11 cellular contexts compared by ENCODE assay signal in the genomic region with DNA sequence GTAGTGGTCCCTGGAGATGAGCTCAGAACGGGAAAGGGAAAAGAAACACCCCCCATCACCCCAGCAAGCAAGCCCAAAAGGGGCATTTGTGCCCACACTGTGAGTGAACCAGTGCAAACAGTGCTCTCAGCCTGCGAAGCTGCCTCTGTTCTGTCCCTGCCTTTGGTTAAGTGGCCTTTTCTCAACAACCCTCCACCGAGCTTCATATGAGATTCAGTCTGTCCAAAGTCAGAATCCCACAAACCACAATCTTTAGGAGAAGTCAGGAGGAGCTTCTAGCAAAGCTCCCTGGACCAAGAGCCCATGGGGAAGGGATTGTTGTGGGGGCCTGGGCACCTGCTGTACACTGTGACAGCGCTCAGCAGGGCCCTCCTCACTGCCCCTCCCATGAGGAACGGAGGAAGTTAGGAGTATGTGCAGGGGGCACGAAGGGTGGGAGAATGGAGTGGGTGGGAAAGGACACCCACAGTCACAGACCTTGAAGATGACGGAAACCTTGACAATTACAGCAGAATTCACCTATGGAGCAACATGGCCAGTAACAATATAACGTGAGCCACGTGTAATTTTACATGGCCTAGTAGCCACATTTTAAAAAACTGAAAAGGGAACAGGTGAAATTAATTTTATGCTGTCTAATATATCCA.
A peak's percentile ranks its signal among the peaks of the same experiment; 100 is the strongest.
DNase-seq lines count a peak whose midpoint lies in the region; ATAC-seq and TF ChIP-seq lines count a peak whose summit lies in the region.
"Had no signal": no experiment of that assay in that cellular context is flagged by ENCODE, and none has a peak within 500 bp of the region (broad histone marks: within the 10 kb centered on the region; RNA-seq: fewer than 3 reads in every experiment).

No MANE protein-coding gene starts in this region.

- peaks cover 50% of the 10 kb centered on the region for H3K4me1 Mint-ChIP-seq in activated CD4-positive, alpha-beta T cell treated with anti-CD3 and anti-CD28 coated beads, Interleukin-2, amount 10 ng/mL, durations not matched to agents 24 days and 14 days
- H3K4me1 Mint-ChIP-seq in WTC11 = peaks cover 77% of the 10 kb centered on the region
- peaks cover 86 to 98% of the 10 kb centered on the region in 2 donors for H3K4me1 Mint-ChIP-seq in immature natural killer cell
- peaks cover 73% of the 10 kb centered on the region for H3K4me1 Mint-ChIP-seq in stimulated activated naive CD8-positive, alpha-beta T cell treated with anti-CD3 and anti-CD28 coated beads, Interleukin-15, Interleukin-2, amounts not matched to agents 100 ng/mL and 50 ng/mL, for 24 hours (ENCODE audit: low read depth)

- peaks cover 3% of the 10 kb centered on the region for H3K36me3 Mint-ChIP-seq in activated CD4-positive, alpha-beta T cell treated with anti-CD3 and anti-CD28 coated beads, Interleukin-2, amount 10 ng/mL, durations not matched to agents 24 days and 14 days (ENCODE audit: low read depth)
- H3K36me3 Mint-ChIP-seq in WTC11 (no peaks in the 10 kb centered on the region), immature natural killer cell (peaks cover 9 to 20% (median 10%) of the 10 kb centered on the region in 3 donors)
- peaks cover 4% of the 10 kb centered on the region for H3K36me3 Mint-ChIP-seq in stimulated activated naive CD8-positive, alpha-beta T cell treated with anti-CD3 and anti-CD28 coated beads, Interleukin-15, Interleukin-2, amounts not matched to agents 100 ng/mL and 50 ng/mL, for 24 hours (ENCODE audit: low read depth)

- no peak for DNase-seq in activated CD4-positive, alpha-beta T cell treated with anti-CD3 and anti-CD28 coated beads, Interleukin-2, amount 10 ng/mL, durations not matched to agents 24 days and 14 days
- no peak for DNase-seq in activated CD4-positive, alpha-beta T cell treated with anti-CD3 and anti-CD28 coated beads for 48 hours
- DNase-seq in WTC11 (ENCODE audit: low spot score) (peak; percentile 5), immature natural killer cell (no peak), cerebellar cortex (ENCODE audit: low spot score) (no peak), GF-D8 (lab: John Stamatoyannopoulos, UW) (no peak)
- DNase-seq: DMS79, NCI-H2081 had no signal

- no peaks in the 10 kb centered on the region for H3K27me3 Mint-ChIP-seq in activated CD4-positive, alpha-beta T cell treated with anti-CD3 and anti-CD28 coated beads, Interleukin-2, amount 10 ng/mL, durations not matched to agents 24 days and 14 days
- peaks cover 4% of the 10 kb centered on the region; the same call in 1 of the 2 replicates for H3K27me3 Mint-ChIP-seq in WTC11 (ENCODE audit: low read depth)
- H3K27me3 Mint-ChIP-seq in immature natural killer cell (ENCODE audit: low read depth in 3 of 3) = peaks cover 4 to 15% (median 13%) of the 10 kb centered on the region in 3 donors
- no peaks in the 10 kb centered on the region for H3K27me3 Mint-ChIP-seq in stimulated activated naive CD8-positive, alpha-beta T cell treated with anti-CD3 and anti-CD28 coated beads, Interleukin-15, Interleukin-2, amounts not matched to agents 100 ng/mL and 50 ng/mL, for 24 hours

- no peaks in the 10 kb centered on the region for H3K9me3 Mint-ChIP-seq in activated CD4-positive, alpha-beta T cell treated with anti-CD3 and anti-CD28 coated beads, Interleukin-2, amount 10 ng/mL, durations not matched to agents 24 days and 14 days
- H3K9me3 Mint-ChIP-seq in WTC11 (no peaks in the 10 kb centered on the region), immature natural killer cell (no peaks in the 10 kb centered on the region)
- H3K9me3 Mint-ChIP-seq in stimulated activated naive CD8-positive, alpha-beta T cell treated with anti-CD3 and anti-CD28 coated beads, Interleukin-15, Interleukin-2, amounts not matched to agents 100 ng/mL and 50 ng/mL, for 24 hours = no peaks in the 10 kb centered on the region

- no peak for ATAC-seq in WTC11
- no peak for ATAC-seq in GM21390 (IDR thresholded peaks at IDR 0.05; ENCODE audit: unreplicated experiment)
- ATAC-seq: gastroesophageal sphincter had no signal

- peak overlapping the region; percentile 19 for H3K4me3 Mint-ChIP-seq in activated CD4-positive, alpha-beta T cell treated with anti-CD3 and anti-CD28 coated beads, Interleukin-2, amount 10 ng/mL, durations not matched to agents 24 days and 14 days
- H3K4me3 Mint-ChIP-seq in WTC11 (no peak overlapping the region), immature natural killer cell (peak overlapping the region; percentile 83 to 97 (median 92))
- no peak overlapping the region for H3K4me3 Mint-ChIP-seq in stimulated activated naive CD8-positive, alpha-beta T cell treated with anti-CD3 and anti-CD28 coated beads, Interleukin-15, Interleukin-2, amounts not matched to agents 100 ng/mL and 50 ng/mL, for 24 hours

- CTCF ChIA-PET in WTC11 (lab: Charles Lee) = interaction anchor here (1.0 to 1.6 kb wide), 2 partner anchors 45 to 55 kb away, joined by 4 read pairs; no protein-coding TSS in a partner anchor

- POLR2A ChIA-PET in WTC11 (lab: Charles Lee) = no interaction called here

- TF ChIP-seq CTCF in WTC11 (IDR thresholded peaks at IDR 0.05) = no peak

- intact Hi-C loops in activated CD4-positive, alpha-beta T cell treated with anti-CD3 and anti-CD28 coated beads, Interleukin-2, amount 10 ng/mL, durations not matched to agents 24 days and 14 days (cut with micrococcal nuclease) = loop anchor here (10.0 kb wide), 1 partner anchor 344 kb away; no protein-coding TSS in a partner anchor

- H3K27ac Mint-ChIP-seq in activated CD4-positive, alpha-beta T cell treated with anti-CD3 and anti-CD28 coated beads, Interleukin-2, amount 10 ng/mL, durations not matched to agents 24 days and 14 days = peak overlapping the region; percentile 45
- H3K27ac Mint-ChIP-seq in WTC11 = no peak overlapping the region
- H3K27ac Mint-ChIP-seq in immature natural killer cell = peak overlapping the region; percentile 89 to 100 (median 97)
- H3K27ac Mint-ChIP-seq in stimulated activated naive CD8-positive, alpha-beta T cell treated with anti-CD3 and anti-CD28 coated beads, Interleukin-15, Interleukin-2, amounts not matched to agents 100 ng/mL and 50 ng/mL, for 24 hours = peak overlapping the region; percentile 86

TF ChIP-seq in WTC11, 78 proteins besides CTCF, POLR2A, EP300 and RAD21:
- TF ChIP-seq, protein P1, sequence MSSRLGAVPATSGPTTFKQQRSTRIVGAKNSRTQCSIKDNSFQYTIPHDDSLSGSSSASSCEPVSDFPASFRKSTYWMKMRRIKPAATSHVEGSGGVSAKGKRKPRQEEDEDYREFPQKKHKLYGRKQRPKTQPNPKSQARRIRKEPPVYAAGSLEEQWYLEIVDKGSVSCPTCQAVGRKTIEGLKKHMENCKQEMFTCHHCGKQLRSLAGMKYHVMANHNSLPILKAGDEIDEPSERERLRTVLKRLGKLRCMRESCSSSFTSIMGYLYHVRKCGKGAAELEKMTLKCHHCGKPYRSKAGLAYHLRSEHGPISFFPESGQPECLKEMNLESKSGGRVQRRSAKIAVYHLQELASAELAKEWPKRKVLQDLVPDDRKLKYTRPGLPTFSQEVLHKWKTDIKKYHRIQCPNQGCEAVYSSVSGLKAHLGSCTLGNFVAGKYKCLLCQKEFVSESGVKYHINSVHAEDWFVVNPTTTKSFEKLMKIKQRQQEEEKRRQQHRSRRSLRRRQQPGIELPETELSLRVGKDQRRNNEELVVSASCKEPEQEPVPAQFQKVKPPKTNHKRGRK (CRISPR knock-in tag; IDR thresholded peaks at IDR 0.05; ENCODE audit: borderline replicate concordance) = no peak
- TF ChIP-seq NFYB (CRISPR knock-in tag; conservative IDR thresholded peaks at IDR 0.05; ENCODE audit: low read depth) (no peak), GRHL2 (CRISPR knock-in tag; IDR thresholded peaks at IDR 0.05; ENCODE audit: insufficient replicate concordance, severe bottlenecking) (no peak), TEAD1 (CRISPR knock-in tag; IDR thresholded peaks at IDR 0.05) (no peak), GTF2I (CRISPR knock-in tag; conservative IDR thresholded peaks at IDR 0.05) (no peak)
- TF ChIP-seq, protein P2, sequence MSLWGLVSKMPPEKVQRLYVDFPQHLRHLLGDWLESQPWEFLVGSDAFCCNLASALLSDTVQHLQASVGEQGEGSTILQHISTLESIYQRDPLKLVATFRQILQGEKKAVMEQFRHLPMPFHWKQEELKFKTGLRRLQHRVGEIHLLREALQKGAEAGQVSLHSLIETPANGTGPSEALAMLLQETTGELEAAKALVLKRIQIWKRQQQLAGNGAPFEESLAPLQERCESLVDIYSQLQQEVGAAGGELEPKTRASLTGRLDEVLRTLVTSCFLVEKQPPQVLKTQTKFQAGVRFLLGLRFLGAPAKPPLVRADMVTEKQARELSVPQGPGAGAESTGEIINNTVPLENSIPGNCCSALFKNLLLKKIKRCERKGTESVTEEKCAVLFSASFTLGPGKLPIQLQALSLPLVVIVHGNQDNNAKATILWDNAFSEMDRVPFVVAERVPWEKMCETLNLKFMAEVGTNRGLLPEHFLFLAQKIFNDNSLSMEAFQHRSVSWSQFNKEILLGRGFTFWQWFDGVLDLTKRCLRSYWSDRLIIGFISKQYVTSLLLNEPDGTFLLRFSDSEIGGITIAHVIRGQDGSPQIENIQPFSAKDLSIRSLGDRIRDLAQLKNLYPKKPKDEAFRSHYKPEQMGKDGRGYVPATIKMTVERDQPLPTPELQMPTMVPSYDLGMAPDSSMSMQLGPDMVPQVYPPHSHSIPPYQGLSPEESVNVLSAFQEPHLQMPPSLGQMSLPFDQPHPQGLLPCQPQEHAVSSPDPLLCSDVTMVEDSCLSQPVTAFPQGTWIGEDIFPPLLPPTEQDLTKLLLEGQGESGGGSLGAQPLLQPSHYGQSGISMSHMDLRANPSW (CRISPR knock-in tag; conservative IDR thresholded peaks at IDR 0.05; ENCODE audit: low read depth) = no peak

Comparison
In these comparisons a context has a peak if more than half of its experiments do, and no peak if none do; other contexts are left out.
1. H3K4me3 Mint-ChIP-seq: peak in activated CD4-positive, alpha-beta T cell treated with anti-CD3 and anti-CD28 coated beads, Interleukin-2, amount 10 ng/mL, durations not matched to agents 24 days and 14 days (single experiment) and immature natural killer cell (5 of 5); none in WTC11 (single experiment) and stimulated activated naive CD8-positive, alpha-beta T cell treated with anti-CD3 and anti-CD28 coated beads, Interleukin-15, Interleukin-2, amounts not matched to agents 100 ng/mL and 50 ng/mL, for 24 hours (single experiment).